1 cellular context compared by ENCODE assay signal in the genomic region with DNA sequence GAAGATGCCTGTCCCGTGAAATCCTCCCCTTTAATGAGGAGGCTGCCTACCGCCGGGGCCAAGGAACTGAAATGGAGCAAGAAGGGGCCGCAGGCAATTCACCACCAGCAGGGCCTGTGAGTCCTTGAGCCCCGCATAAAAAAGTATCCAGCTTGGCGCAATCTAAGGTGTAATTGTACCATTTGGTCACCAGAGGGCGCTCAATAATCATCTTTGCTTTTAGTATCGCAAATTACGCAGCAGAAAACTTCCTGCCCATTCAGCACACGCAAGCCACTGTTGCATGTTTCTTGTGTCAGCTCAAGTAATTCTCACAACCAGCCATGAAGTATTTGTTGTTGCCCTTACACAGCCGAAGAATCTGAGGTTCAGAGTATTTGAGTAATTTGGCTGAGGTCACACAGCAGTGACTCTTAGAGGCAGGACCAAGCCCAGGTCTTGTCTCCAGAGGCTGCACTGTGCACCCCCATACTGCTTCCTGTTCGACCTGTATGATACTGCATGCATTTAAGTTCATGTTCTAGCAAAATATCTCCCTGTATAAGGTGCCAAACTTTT.
TF ChIP-seq lines count a peak whose summit lies in the region.

No MANE protein-coding gene starts in this region.

TF ChIP-seq in HepG2, 621 proteins besides CTCF, POLR2A, EP300 and RAD21 (continued from another document and continues in another):
- TF ChIP-seq ZBTB40 (IDR thresholded peaks at IDR 0.05) (no peak), ZBTB40 (CRISPR knock-in tag; IDR thresholded peaks at IDR 0.05) (no peak), FOXA3 (CRISPR knock-in tag; IDR thresholded peaks at IDR 0.05) (peak; percentile 28; the same call in 1 of the 2 replicates), ZBTB8A (CRISPR knock-in tag; IDR thresholded peaks at IDR 0.05; ENCODE audit: borderline replicate concordance, low read depth) (no peak), ZBTB10 (CRISPR knock-in tag; IDR thresholded peaks at IDR 0.05; ENCODE audit: borderline replicate concordance) (no peak), ZBTB1 (CRISPR knock-in tag; IDR thresholded peaks at IDR 0.05; ENCODE audit: borderline replicate concordance) (no peak), ZBTB20 (CRISPR knock-in tag; IDR thresholded peaks at IDR 0.05; ENCODE audit: borderline replicate concordance, low read depth) (no peak), IKZF1 (IDR thresholded peaks at IDR 0.05) (no peak), ZNF296 (CRISPR knock-in tag; conservative IDR thresholded peaks at IDR 0.05) (no peak), SP5 (CRISPR knock-in tag; IDR thresholded peaks at IDR 0.05; ENCODE audit: borderline replicate concordance, low read depth) (no peak; the same call in 1 of the 2 replicates), ZNF768 (CRISPR knock-in tag; IDR thresholded peaks at IDR 0.05) (peak; percentile 92; the same call in 1 of the 2 replicates), STAT5B (CRISPR knock-in tag; IDR thresholded peaks at IDR 0.05) (no peak), MBNL3 (CRISPR knock-in tag; conservative IDR thresholded peaks at IDR 0.05) (no peak), ZNF543 (CRISPR knock-in tag; IDR thresholded peaks at IDR 0.05) (no peak), ZNF639 (CRISPR knock-in tag; conservative IDR thresholded peaks at IDR 0.05) (no peak), GTF2F1 (IDR thresholded peaks at IDR 0.05; ENCODE audit: low read length) (no peak), ASH2L (IDR thresholded peaks at IDR 0.05; ENCODE audit: insufficient read length, low read depth, low read length) (peak; percentile 21), ZMAT3 (CRISPR knock-in tag; conservative IDR thresholded peaks at IDR 0.05) (no peak), FOXM1 (CRISPR knock-in tag; IDR thresholded peaks at IDR 0.05) (no peak), ISX (CRISPR knock-in tag; conservative IDR thresholded peaks at IDR 0.05) (no peak), FOXO1 (CRISPR knock-in tag; IDR thresholded peaks at IDR 0.05) (no peak), ATF7 (IDR thresholded peaks at IDR 0.05) (no peak), ATF7 (CRISPR knock-in tag; IDR thresholded peaks at IDR 0.05) (no peak), ARNT2 (CRISPR knock-in tag; IDR thresholded peaks at IDR 0.05; ENCODE audit: low read depth) (no peak), PCBP2 (optimal IDR thresholded peaks at IDR 0.05; ENCODE audit: low read depth, low read length, poor library complexity, severe bottlenecking) (no peak), KDM5B (CRISPR knock-in tag; IDR thresholded peaks at IDR 0.05; ENCODE audit: borderline replicate concordance) (no peak), SIX1 (CRISPR knock-in tag; IDR thresholded peaks at IDR 0.05; ENCODE audit: borderline replicate concordance) (no peak), FOXP4 (CRISPR knock-in tag; IDR thresholded peaks at IDR 0.05) (no peak), ZNF670 (CRISPR knock-in tag; IDR thresholded peaks at IDR 0.05; ENCODE audit: borderline replicate concordance) (no peak), GMEB2 (CRISPR knock-in tag; IDR thresholded peaks at IDR 0.05; ENCODE audit: low read depth) (no peak), NR2F6 (IDR thresholded peaks at IDR 0.05) (no peak), NR2F6 (CRISPR knock-in tag; IDR thresholded peaks at IDR 0.05) (peak; percentile 7; the same call in 1 of the 2 replicates), SCMH1 (CRISPR knock-in tag; IDR thresholded peaks at IDR 0.05; ENCODE audit: borderline replicate concordance) (no peak), HDAC1 (CRISPR knock-in tag; IDR thresholded peaks at IDR 0.05) (0 out of 2 replicates have a peak, but pooled peaks have one; percentile 17), ZFP37 (CRISPR knock-in tag; IDR thresholded peaks at IDR 0.05; ENCODE audit: borderline replicate concordance) (no peak), CCAR2 (optimal IDR thresholded peaks at IDR 0.05; ENCODE audit: low read depth, low read length) (no peak), ZNF597 (CRISPR knock-in tag; IDR thresholded peaks at IDR 0.05) (no peak), ZNF282 (IDR thresholded peaks at IDR 0.05; ENCODE audit: partially characterized antibody) (no peak), SOX5 (CRISPR knock-in tag; IDR thresholded peaks at IDR 0.05; ENCODE audit: borderline replicate concordance) (no peak; the same call in 1 of the 2 replicates), ZNF251 (CRISPR knock-in tag; IDR thresholded peaks at IDR 0.05) (no peak), GABPB1 (CRISPR knock-in tag; IDR thresholded peaks at IDR 0.05) (peak; percentile 13; the same call in 1 of the 2 replicates), ZNF83 (CRISPR knock-in tag; IDR thresholded peaks at IDR 0.05; ENCODE audit: borderline replicate concordance) (no peak), HOXD1 (CRISPR knock-in tag; IDR thresholded peaks at IDR 0.05) (no peak)
- TF ChIP-seq, protein P1, sequence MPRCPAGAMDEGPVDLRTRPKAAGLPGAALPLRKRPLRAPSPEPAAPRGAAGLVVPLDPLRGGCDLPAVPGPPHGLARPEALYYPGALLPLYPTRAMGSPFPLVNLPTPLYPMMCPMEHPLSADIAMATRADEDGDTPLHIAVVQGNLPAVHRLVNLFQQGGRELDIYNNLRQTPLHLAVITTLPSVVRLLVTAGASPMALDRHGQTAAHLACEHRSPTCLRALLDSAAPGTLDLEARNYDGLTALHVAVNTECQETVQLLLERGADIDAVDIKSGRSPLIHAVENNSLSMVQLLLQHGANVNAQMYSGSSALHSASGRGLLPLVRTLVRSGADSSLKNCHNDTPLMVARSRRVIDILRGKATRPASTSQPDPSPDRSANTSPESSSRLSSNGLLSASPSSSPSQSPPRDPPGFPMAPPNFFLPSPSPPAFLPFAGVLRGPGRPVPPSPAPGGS (CRISPR knock-in tag; IDR thresholded peaks at IDR 0.05): no peak
